ENCODE assay signal across 31 cellular contexts in genomic region chr21:26534517-26534916, GRCh38. TPM values are rescaled to one million over a fixed set of nuclear protein-coding genes. Genes with fewer than 3 reads are reported as not detected.
"Had no signal": no experiment of that assay in that cellular context is flagged by ENCODE, and none has a peak within 500 bp of the region (broad histone marks: within the 10 kb centered on the region; RNA-seq: fewer than 3 reads in every experiment).

No MANE protein-coding gene starts in this region.

- DNase-seq: activated B cell treated with CpG ODN at 0.5 μM for 24 hours; activated CD4-positive, alpha-beta memory T cell treated with anti-CD3 and anti-CD28 coated beads for 36 hours; activated CD4-positive, alpha-beta T cell treated with anti-CD3 and anti-CD28 coated beads for 4 hours; activated CD4-positive, alpha-beta T cell treated with anti-CD3 and anti-CD28 coated beads, Interleukin-2, amount 50 U/mL, for 1 hour; activated CD4-positive, CD25-positive, alpha-beta regulatory T cell treated with anti-CD3 and anti-CD28 coated beads, Interleukin-2, amount 50 U/mL, for 72 hours; activated CD8-positive, alpha-beta memory T cell treated with anti-CD3 and anti-CD28 coated beads, Interleukin-2, amount 50 U/mL, for 4 hours; activated gamma-delta T cell treated with Interleukin-2 at 50 U/mL for 16 hours; activated naive CD4-positive, alpha-beta T cell treated with anti-CD3 and anti-CD28 coated beads for 36 hours; activated T-cell treated with anti-CD3 and anti-CD28 coated beads for 4 hours; activated T-cell treated with anti-CD3 and anti-CD28 coated beads, Interleukin-2, amount 50 U/mL, for 4 hours; adrenal gland; body of pancreas; MM.1S; NCI-H1048; NCI-H1436 treated with DMSO at 0.1 percent for 48 hours; NCI-H1694 treated with DMSO at 0.1 percent for 48 hours; NCI-H2029; NCI-H345; NCI-H524 treated with DMSO at 0.1 percent for 48 hours; PC-3; SJCRH30 had no signal

- H3K4me1 ChIP-seq: body of pancreas, breast epithelium, SJCRH30 had no signal

- H3K36me3 ChIP-seq: adrenal gland, breast epithelium had no signal

- H3K27me3 ChIP-seq: adrenal gland, body of pancreas, breast epithelium, SJCRH30 had no signal

- H3K27me3 Mint-ChIP-seq: activated B cell treated with CpG ODN at 0.5 μM for 24 hours had no signal

- H3K4me3 Mint-ChIP-seq: activated B cell treated with CpG ODN at 0.5 μM for 24 hours; activated CD4-positive, alpha-beta memory T cell treated with anti-CD3 and anti-CD28 coated beads for 36 hours; activated naive CD4-positive, alpha-beta T cell treated with anti-CD3 and anti-CD28 coated beads for 36 hours; activated T-cell treated with anti-CD3 and anti-CD28 coated beads, Interleukin-2, amount 50 U/mL, for 4 hours; activated T-helper 1 cell treated with anti-CD3 and anti-CD28 coated beads, Interleukin-12 subunit alpha, Interleukin-12 subunit beta, Interleukin-2, Interleukin-4 antibody, amounts not matched to agents 30 ng/mL and 10 ng/mL and 1 ng/mL, durations not matched to agents 14 hours and 24 hours and 36 hours; T-helper 1 cell treated with Interleukin-12 subunit alpha and Interleukin-12 subunit beta and Interleukin-4 antibody, amounts not matched to agents 30 μg/mL and 1 μg/mL, for 36 hours; T-helper 2 cell treated with Interferon-gamma antibody and Interleukin-4, amounts not matched to agents 5 μg/mL and 100 μg/mL, for 36 hours had no signal

- H3K36me3 Mint-ChIP-seq: activated CD4-positive, alpha-beta memory T cell treated with anti-CD3 and anti-CD28 coated beads for 36 hours; activated naive CD4-positive, alpha-beta T cell treated with anti-CD3 and anti-CD28 coated beads, Interleukin-2, amount 50 U/mL, for 72 hours had no signal

- H3K9me3 Mint-ChIP-seq: activated B cell treated with CpG ODN at 0.5 μM for 24 hours; activated naive CD4-positive, alpha-beta T cell treated with anti-CD3 and anti-CD28 coated beads for 36 hours; activated T-helper 1 cell treated with anti-CD3 and anti-CD28 coated beads, Interleukin-12 subunit alpha, Interleukin-12 subunit beta, Interleukin-2, Interleukin-4 antibody, amounts not matched to agents 30 ng/mL and 10 ng/mL and 1 ng/mL, durations not matched to agents 14 hours and 24 hours and 36 hours; T-helper 2 cell treated with Interferon-gamma antibody and Interleukin-4, amounts not matched to agents 5 μg/mL and 100 μg/mL, for 36 hours had no signal

- H3K9me3 ChIP-seq: adrenal gland, body of pancreas, breast epithelium had no signal

- ATAC-seq: activated naive CD4-positive, alpha-beta T cell treated with anti-CD3 and anti-CD28 coated beads, Interleukin-2, amount 50 U/mL, for 72 hours; activated T-cell treated with anti-CD3 and anti-CD28 coated beads, Interleukin-2, amount 50 U/mL, for 4 hours; body of pancreas; PC-3; Right ventricle myocardium inferior had no signal

- H3K4me1 Mint-ChIP-seq: activated B cell treated with CpG ODN at 0.5 μM for 24 hours had no signal

- H3K4me3 ChIP-seq: adrenal gland, body of pancreas, breast epithelium, coronary artery, SJCRH30, SK-N-MC had no signal

- H3K4me2 ChIP-seq: KMS-11 had no signal

- H3K27ac Mint-ChIP-seq: activated B cell treated with CpG ODN at 0.5 μM for 24 hours; activated CD4-positive, alpha-beta memory T cell treated with anti-CD3 and anti-CD28 coated beads for 36 hours; activated naive CD4-positive, alpha-beta T cell treated with anti-CD3 and anti-CD28 coated beads for 36 hours; activated naive CD4-positive, alpha-beta T cell treated with anti-CD3 and anti-CD28 coated beads, Interleukin-2, amount 50 U/mL, for 72 hours; activated T-helper 1 cell treated with anti-CD3 and anti-CD28 coated beads, Interleukin-12 subunit alpha, Interleukin-12 subunit beta, Interleukin-2, Interleukin-4 antibody, amounts not matched to agents 30 ng/mL and 10 ng/mL and 1 ng/mL, durations not matched to agents 14 hours and 24 hours and 36 hours; T-helper 1 cell treated with Interleukin-12 subunit alpha and Interleukin-12 subunit beta and Interleukin-4 antibody, amounts not matched to agents 30 μg/mL and 1 μg/mL, for 36 hours; T-helper 2 cell treated with Interferon-gamma antibody and Interleukin-4, amounts not matched to agents 5 μg/mL and 100 μg/mL, for 36 hours had no signal

- H3K27ac ChIP-seq: adrenal gland, body of pancreas, breast epithelium, coronary artery, KMS-11, RWPE1, SJCRH30, SK-N-MC had no signal

RNA-seq across cellular contexts. Expression of gene CYYR1, which starts 38.6 kb away (rescaled TPM):
- total RNA-seq: activated B cell treated with CpG ODN at 0.5 μM for 24 hours; activated CD4-positive, alpha-beta memory T cell treated with anti-CD3 and anti-CD28 coated beads for 36 hours; activated naive CD4-positive, alpha-beta T cell treated with anti-CD3 and anti-CD28 coated beads for 36 hours; activated naive CD4-positive, alpha-beta T cell treated with anti-CD3 and anti-CD28 coated beads, Interleukin-2, amount 50 U/mL, for 72 hours; activated T-helper 1 cell treated with anti-CD3 and anti-CD28 coated beads, Interleukin-12 subunit alpha, Interleukin-12 subunit beta, Interleukin-2, Interleukin-4 antibody, amounts not matched to agents 30 ng/mL and 10 ng/mL and 1 ng/mL, durations not matched to agents 14 hours and 24 hours and 36 hours; PC-3 had no signal
